ENCODE assay signal across 7 cellular contexts in genomic region chr2:37623971-37624897, GRCh38. TPM values are rescaled to one million over a fixed set of nuclear protein-coding genes. Genes with fewer than 3 reads are reported as not detected.
DNase-seq lines count a peak whose midpoint lies in the region; ATAC-seq and TF ChIP-seq lines count a peak whose summit lies in the region.

No MANE protein-coding gene starts in this region.

- peak overlapping the region; percentile 76 for H2BK15ac ChIP-seq in IMR-90 (ENCODE audit: low read depth, low read length)

- no peak overlapping the region for H3K56ac ChIP-seq in IMR-90 (ENCODE audit: extremely low read depth, insufficient read depth, low read length)

- DNase-seq in IMR-90 (peak; percentile 75), epithelial cell of prostate (ENCODE audit: low read depth, low spot score) (peak; percentile 64), prostate gland (ENCODE audit: low spot score) (no peak), erythroblast (lab: John Stamatoyannopoulos, UW) (no peak), NCI-H2029 (lab: John Stamatoyannopoulos, UW) (no peak)

- no peaks in the 10 kb centered on the region for H3K27me3 ChIP-seq in IMR-90 (ENCODE audit: control insufficient read depth, insufficient read depth, low read length)
- H3K27me3 ChIP-seq in prostate gland (replicated peaks; ENCODE audit: insufficient read depth) = no peaks in the 10 kb centered on the region

- peak overlapping the region; percentile 44 for H2AK9ac ChIP-seq in IMR-90 (replicated peaks; ENCODE audit: low read depth, low read length, poor library complexity)

- H2BK20ac ChIP-seq in IMR-90 (ENCODE audit: low read depth, low read length) = peak overlapping the region; percentile 66

- H3K9me3 ChIP-seq in IMR-90 (ENCODE audit: control insufficient read depth, insufficient read depth, low read length) (no peaks in the 10 kb centered on the region), prostate gland (no peaks in the 10 kb centered on the region)

- peak overlapping the region; percentile 21 for H3K23ac ChIP-seq in IMR-90 (ENCODE audit: low read depth, low read length)

- 70% methylated on average over 4 of the region's 8 CpGs; no CpG with 5 or more reads in 1 of the 2 experiments for WGBS in IMR-90 (ENCODE audit: extremely low coverage in 2 of 2, insufficient read length in 1 of 2), 2 experiments
- 68% methylated on average over 8 of the region's 8 CpGs for WGBS in prostate gland

- H2AK5ac ChIP-seq in IMR-90 (ENCODE audit: low read depth, low read length) = peak overlapping the region; percentile 32; the same call in 1 of the 2 replicates

- H4K91ac ChIP-seq in IMR-90 (ENCODE audit: insufficient read depth, low read depth, low read length) = peak overlapping the region; percentile 19

- CTCF ChIA-PET in IMR-90 (lab: Yijun Ruan, JAX) = interaction anchor here (0.6 to 0.7 kb wide), 2 partner anchors 56 to 253 kb away, joined by 3 to 4 read pairs; no protein-coding TSS in a partner anchor

- TF ChIP-seq CTCF in IMR-90 (conservative IDR thresholded peaks at IDR 0.05; ENCODE audit: low read depth, low read length) (no peak), prostate gland (IDR thresholded peaks at IDR 0.05) (no peak)

- H2BK120ac ChIP-seq in IMR-90 (ENCODE audit: low read depth, low read length) = peak overlapping the region; percentile 20; the same call in 1 of the 2 replicates

- peak overlapping the region; percentile 94 for H2BK5ac ChIP-seq in IMR-90 (ENCODE audit: low read depth, low read length, poor library complexity, severe bottlenecking)

- no TSS peak for BruUV-seq in IMR-90 (replicated peaks; lab: Mats Ljungman, UMichigan)

- H3K4me1 ChIP-seq in IMR-90 (ENCODE audit: control insufficient read depth, insufficient read depth, low read length) = peaks cover 15% of the 10 kb centered on the region
- H3K4me1 ChIP-seq in prostate gland (replicated peaks) = no peaks in the 10 kb centered on the region

- H3K9ac ChIP-seq in IMR-90 (ENCODE audit: low read depth, low read length) = no peak overlapping the region; the same call in 1 of the 2 replicates

- TF ChIP-seq POLR2A in IMR-90 (IDR thresholded peaks at IDR 0.05; ENCODE audit: low read depth, low read length) = no peak
- TF ChIP-seq POLR2A in prostate gland (IDR thresholded peaks at IDR 0.05) = no peak
- no peak for TF ChIP-seq POLR2A in erythroblast (IDR thresholded peaks at IDR 0.05; ENCODE audit: low read length)

- H3K4ac ChIP-seq in IMR-90 (ENCODE audit: low read depth, low read length) = peak overlapping the region; percentile 47

- no peak overlapping the region for H2AFZ ChIP-seq in IMR-90 (replicated peaks; ENCODE audit: low read length, poor library complexity)

- peak overlapping the region; percentile 14 for H3K14ac ChIP-seq in IMR-90 (replicated peaks; ENCODE audit: low read depth, low read length)

- no peaks in the 10 kb centered on the region for H4K20me1 ChIP-seq in IMR-90 (ENCODE audit: insufficient read depth, low read length)

- H4K5ac ChIP-seq in IMR-90 (ENCODE audit: low read depth, low read length) = peak overlapping the region; percentile 5; the same call in 1 of the 2 replicates

- H3K18ac ChIP-seq in IMR-90 (ENCODE audit: low read depth, low read length) = peak overlapping the region; percentile 39; the same call in 1 of the 2 replicates

- in situ Hi-C loops in IMR-90 (cut with MboI; ENCODE audit: low sequenced_read_pairs) = no loop called here

- H3K27ac ChIP-seq in IMR-90 (ENCODE audit: insufficient read depth, low read length) (no peak overlapping the region), epithelial cell of prostate (peak overlapping the region; percentile 91), prostate gland (no peak overlapping the region)

- H3K4me2 ChIP-seq in IMR-90 (ENCODE audit: low read depth, low read length) = peak overlapping the region; percentile 20; the same call in 1 of the 2 replicates

- H3K36me3 ChIP-seq in IMR-90 (ENCODE audit: control insufficient read depth, insufficient read depth, low read length) = no peaks in the 10 kb centered on the region
- H3K36me3 ChIP-seq in prostate gland = no peaks in the 10 kb centered on the region

- dilution Hi-C loops in IMR-90 (cut with HindIII; ENCODE audit: low sequenced_read_pairs, unreplicated experiment) = no loop called here

- ATAC-seq in GM18517 (IDR thresholded peaks at IDR 0.05; ENCODE audit: unreplicated experiment) = peak; percentile 86
- ATAC-seq in GM21529 (IDR thresholded peaks at IDR 0.05; ENCODE audit: unreplicated experiment) = peak; percentile 84
- peak; percentile 37 for ATAC-seq in IMR-90 (ENCODE audit: low read depth)

- TF ChIP-seq RAD21 in IMR-90 (IDR thresholded peaks at IDR 0.05; ENCODE audit: low read length) = no peak

- peaks cover 0 to 11% of the 10 kb centered on the region in 2 experiments; a peak in 1 of 4 replicates for H3K79me1 ChIP-seq in IMR-90 (ENCODE audit: low read depth in 1 of 2, low read length in 2 of 2)

- intact Hi-C loops in IMR-90 (cut with micrococcal nuclease) = loop anchor here (5.0 kb wide), 1 partner anchor 37 kb away; no protein-coding TSS in a partner anchor
- intact Hi-C loops in prostate gland (cut with DNase I) = no loop called here

- POLR2A ChIA-PET in IMR-90 (lab: Charles Lee; ENCODE audit: unreplicated experiment) = no interaction called here

- H3K9me1 ChIP-seq in IMR-90 (ENCODE audit: insufficient read depth, low read length) = peaks cover 12% of the 10 kb centered on the region

- no peak overlapping the region for H3K4me3 ChIP-seq in IMR-90 (ENCODE audit: insufficient read depth, low read depth, low read length)
- H3K4me3 ChIP-seq in prostate gland = no peak overlapping the region

- H4K8ac ChIP-seq in IMR-90 (ENCODE audit: low read depth in 2 of 2, low read length in 2 of 2) = peak overlapping the region in 1 of 2 experiments; percentile 19; a peak in 2 of 4 replicates

TF ChIP-seq in IMR-90, 13 proteins besides CTCF, POLR2A, EP300 and RAD21:
- TF ChIP-seq CEBPB (IDR thresholded peaks at IDR 0.05; ENCODE audit: low read depth, low read length) (no peak), ELK1 (IDR thresholded peaks at IDR 0.05; ENCODE audit: borderline replicate concordance, low read depth, low read length) (no peak), RFX5 (IDR thresholded peaks at IDR 0.05; ENCODE audit: low read depth, low read length) (no peak), CHD1 (IDR thresholded peaks at IDR 0.05; ENCODE audit: low read depth, low read length) (no peak), FOS (IDR thresholded peaks at IDR 0.05; ENCODE audit: low read depth, low read length) (no peak), BHLHE40 (IDR thresholded peaks at IDR 0.05; ENCODE audit: low read depth, low read length) (no peak), USF2 (IDR thresholded peaks at IDR 0.05; ENCODE audit: low read depth, low read length) (no peak), RCOR1 (IDR thresholded peaks at IDR 0.05; ENCODE audit: insufficient replicate concordance, low read length) (no peak)

RNA-seq across cellular contexts. Expression of gene CDC42EP3, which starts 47.2 kb away (rescaled TPM):
- 152 and 167 TPM in 2 replicates for total RNA-seq in IMR-90 (2012; rRNA removed)
- 177 and 193 TPM in 2 replicates for polyA plus RNA-seq in IMR-90 (2012; rRNA removed)
- 71.7 and 119 TPM in 2 replicates for polyA plus RNA-seq in IMR-90 (2012; cell fraction: cytosol; rRNA removed)
- polyA plus RNA-seq in IMR-90 (2012; cell fraction: nucleus; rRNA removed; ENCODE audit: low replicate concordance) = 63.1 and 123 TPM in 2 replicates
- 10 to 100 TPM; 38.5 to 75.5 TPM for total RNA-seq in prostate gland

Comparison
In these comparisons a context has a peak if more than half of its experiments do, and no peak if none do; other contexts are left out.
1. DNase-seq: peak in IMR-90 (single experiment) and epithelial cell of prostate (single experiment); none in prostate gland (single experiment), erythroblast (0 of 2) and NCI-H2029 (single experiment).
2. Peak in every context shown above with its lines, with median percentiles within 50 percentile points of each other: ATAC-seq.